ENCODE assay signal across 9 cellular contexts in genomic region chr4:3009422-3009821, GRCh38. TPM values are rescaled to one million over a fixed set of nuclear protein-coding genes. Genes with fewer than 3 reads are reported as not detected.
DNase-seq lines count a peak whose midpoint lies in the region; ATAC-seq, FAIRE-seq and TF ChIP-seq lines count a peak whose summit lies in the region.
"Had no signal": no experiment of that assay in that cellular context is flagged by ENCODE, and none has a peak within 500 bp of the region (broad histone marks: within the 10 kb centered on the region; RNA-seq: fewer than 3 reads in every experiment).

No MANE protein-coding gene starts in this region.

- H3K9me2 ChIP-seq in HCT116 (ENCODE audit: insufficient read depth) = no peaks in the 10 kb centered on the region

- H4K20me1 ChIP-seq in HCT116 (ENCODE audit: insufficient read depth) = no peaks in the 10 kb centered on the region
- H4K20me1 ChIP-seq in keratinocyte (ENCODE audit: control insufficient read depth, extremely low read depth, insufficient read depth, low read length) = no peaks in the 10 kb centered on the region

- no peaks in the 10 kb centered on the region for H3K36me3 Mint-ChIP-seq in CD4-positive, alpha-beta memory T cell
- no peaks in the 10 kb centered on the region for H3K36me3 Mint-ChIP-seq in activated B cell treated with CpG ODN at 0.5 μM for 24 hours (ENCODE audit: low read depth)

- TF ChIP-seq POLR2A in HCT116 (IDR thresholded peaks at IDR 0.05; ENCODE audit: borderline replicate concordance, extremely low read depth, insufficient read depth, insufficient read length) = no peak
- no peak for TF ChIP-seq POLR2A in Peyer's patch (IDR thresholded peaks at IDR 0.05)

- H3K9me1 ChIP-seq in keratinocyte (ENCODE audit: control insufficient read depth, extremely low read depth, insufficient read depth, low read length) = no peaks in the 10 kb centered on the region

- H2AFZ ChIP-seq in HCT116 (ENCODE audit: low read depth, low read length, poor library complexity, severe bottlenecking) = peak overlapping the region; percentile 6
- H2AFZ ChIP-seq in keratinocyte (ENCODE audit: control insufficient read depth, low read length) = peak overlapping the region; percentile 56

- no peaks in the 10 kb centered on the region for H3K9me3 ChIP-seq in CD4-positive, alpha-beta memory T cell (ENCODE audit: control insufficient read depth in 1 of 2, low read length in 2 of 2)
- H3K9me3 ChIP-seq in HCT116 (ENCODE audit: control insufficient read depth in 1 of 2, insufficient read depth in 1 of 2, low read depth in 1 of 2, low read length in 2 of 2) (no peaks in the 10 kb centered on the region), keratinocyte (ENCODE audit: control insufficient read depth, low read depth, low read length) (no peaks in the 10 kb centered on the region), Peyer's patch (no peaks in the 10 kb centered on the region)

- no peak overlapping the region for H3K4me3 Mint-ChIP-seq in CD4-positive, alpha-beta memory T cell
- H3K4me3 Mint-ChIP-seq in activated B cell treated with CpG ODN at 0.5 μM for 24 hours = no peak overlapping the region

- no peaks in the 10 kb centered on the region for H3K9me3 Mint-ChIP-seq in CD4-positive, alpha-beta memory T cell
- no peaks in the 10 kb centered on the region for H3K9me3 Mint-ChIP-seq in activated B cell treated with CpG ODN at 0.5 μM for 24 hours

- H3K79me2 ChIP-seq in HCT116 (ENCODE audit: insufficient read depth, low read length) (no peaks in the 10 kb centered on the region), keratinocyte (ENCODE audit: control insufficient read depth, insufficient read depth, low read length) (no peaks in the 10 kb centered on the region)

- no peak overlapping the region for H3K9ac ChIP-seq in HCT116 (ENCODE audit: low read length)
- H3K9ac ChIP-seq in keratinocyte (ENCODE audit: control insufficient read depth, extremely low read depth, insufficient read depth, low read length) = peak overlapping the region; percentile 82

- DNase-seq in CD4-positive, alpha-beta memory T cell = peak in 3 of 5 donors; percentile 6 to 13 (median 7)
- DNase-seq in HCT116 (ENCODE audit: low read depth, low spot score) (peak; percentile 15), activated B cell treated with CpG ODN at 0.5 μM for 24 hours (no peak), keratinocyte (ENCODE audit: low read depth, low spot score) (no peak), middle frontal gyrus (ENCODE audit: extremely low spot score, low spot score) (no peak), NOMO-1 treated with dmso at 0.1 percent for 144 hours (lab: John Stamatoyannopoulos, UW; ENCODE audit: unreplicated experiment) (no peak), Peyer's patch (no peak)

- BruUV-seq in HCT116 (replicated peaks; lab: Mats Ljungman, UMichigan) = no TSS peak

- H3K27me3 Mint-ChIP-seq in CD4-positive, alpha-beta memory T cell = peaks cover 7 to 24% of the 10 kb centered on the region in 2 donors
- no peaks in the 10 kb centered on the region for H3K27me3 Mint-ChIP-seq in activated B cell treated with CpG ODN at 0.5 μM for 24 hours

- peak; percentile 27 to 34 (median 32); a peak in 4 of 6 replicates for TF ChIP-seq CTCF in HCT116 (IDR thresholded peaks at IDR 0.05 in 2 of 3, conservative IDR thresholded peaks at IDR 0.05 in 1 of 3; ENCODE audit: borderline replicate concordance in 1 of 3, insufficient read depth in 1 of 3, low read depth in 2 of 3, low read length in 2 of 3)
- TF ChIP-seq CTCF in activated B cell treated with CpG ODN at 0.5 μM for 24 hours (IDR thresholded peaks at IDR 0.05) = no peak
- TF ChIP-seq CTCF in keratinocyte (optimal IDR thresholded peaks at IDR 0.05 in 1 of 3, IDR thresholded peaks at IDR 0.05 in 1 of 3, conservative IDR thresholded peaks at IDR 0.05 in 1 of 3; ENCODE audit: extremely low read depth in 1 of 3, insufficient read depth in 2 of 3, low read length in 3 of 3) = peak; percentile 37 to 60 (median 41)
- TF ChIP-seq CTCF in Peyer's patch (IDR thresholded peaks at IDR 0.05) = peak in 1 of 6 experiments; percentile 36

- peak; percentile 89 for ATAC-seq in HCT116
- peak; percentile 49 for ATAC-seq in activated B cell treated with CpG ODN at 0.5 μM for 24 hours (ENCODE audit: low read depth)
- no peak for ATAC-seq in GM21447 (IDR thresholded peaks at IDR 0.05; ENCODE audit: unreplicated experiment)

- no peaks in the 10 kb centered on the region for H3K4me1 Mint-ChIP-seq in CD4-positive, alpha-beta memory T cell
- H3K4me1 Mint-ChIP-seq in activated B cell treated with CpG ODN at 0.5 μM for 24 hours = no peaks in the 10 kb centered on the region

- POLR2A ChIA-PET in CD4-positive, alpha-beta memory T cell (lab: Charles Lee; ENCODE audit: partially characterized antibody) = interaction anchor here (0.6 kb wide), 1 partner anchor 1298 kb away, joined by 3 read pairs; no protein-coding TSS in a partner anchor
- POLR2A ChIA-PET in HCT116 (lab: Charles Lee) (no interaction called here), activated B cell treated with CpG ODN at 0.5 μM for 24 hours (lab: Charles Lee) (no interaction called here)

- no peaks in the 10 kb centered on the region for H3K27me3 ChIP-seq in CD4-positive, alpha-beta memory T cell (ENCODE audit: insufficient read depth, low read length)
- H3K27me3 ChIP-seq in HCT116 (ENCODE audit: insufficient read depth, low read length) (no peaks in the 10 kb centered on the region), keratinocyte (ENCODE audit: control insufficient read depth, extremely low read depth, insufficient read depth, low read length) (no peaks in the 10 kb centered on the region), Peyer's patch (no peaks in the 10 kb centered on the region)

- peak overlapping the region in 1 of 7 donors; percentile 55 for H3K27ac Mint-ChIP-seq in CD4-positive, alpha-beta memory T cell
- no peak overlapping the region for H3K27ac Mint-ChIP-seq in activated B cell treated with CpG ODN at 0.5 μM for 24 hours

- H3K4me2 ChIP-seq in HCT116 (ENCODE audit: low read length) (no peak overlapping the region), keratinocyte (ENCODE audit: control insufficient read depth, extremely low read depth, insufficient read depth, low read depth, low read length) (peak overlapping the region; percentile 84)

- no peaks in the 10 kb centered on the region for H3K36me3 ChIP-seq in CD4-positive, alpha-beta memory T cell (ENCODE audit: insufficient read depth, low read length)
- H3K36me3 ChIP-seq in HCT116 (ENCODE audit: control insufficient read depth in 1 of 2, insufficient read depth in 2 of 2, low read length in 2 of 2) (no peaks in the 10 kb centered on the region), keratinocyte (ENCODE audit: control insufficient read depth in 2 of 2, extremely low read depth in 1 of 2, insufficient read depth in 2 of 2, low read length in 2 of 2) (no peaks in the 10 kb centered on the region), Peyer's patch (no peaks in the 10 kb centered on the region)

- H3K27ac ChIP-seq in CD4-positive, alpha-beta memory T cell (ENCODE audit: low read depth, low read length) = no peak overlapping the region
- H3K27ac ChIP-seq in HCT116 (ENCODE audit: low read depth, low read length) (no peak overlapping the region), keratinocyte (ENCODE audit: control insufficient read depth, insufficient read depth, low read length) (peak overlapping the region; percentile 99), Peyer's patch (no peak overlapping the region)

- dilution Hi-C loops in keratinocyte (cut with MboI; ENCODE audit: extremely low pct_ligation_motif_present, low sequenced_read_pairs) = no loop called here

- intact Hi-C loops in CD4-positive, alpha-beta memory T cell (cut with micrococcal nuclease) = no loop called here
- intact Hi-C loops in HCT116 (cut with micrococcal nuclease) = no loop called here
- intact Hi-C loops in activated B cell treated with CpG ODN at 0.5 μM for 24 hours (cut with micrococcal nuclease) = no loop called here

- TF ChIP-seq RAD21 in HCT116 (IDR thresholded peaks at IDR 0.05; ENCODE audit: low read depth) = peak; percentile 36; the same call in 1 of the 2 replicates

- CTCF ChIA-PET in CD4-positive, alpha-beta memory T cell (lab: Charles Lee; ENCODE audit: partially characterized antibody) = interaction anchor here (0.7 kb wide), 1 partner anchor 51 kb away, joined by 3 read pairs; no protein-coding TSS in a partner anchor
- CTCF ChIA-PET in HCT116 (lab: Charles Lee) (interaction anchor here (0.5 to 1.7 kb wide), 3 partner anchors 12 to 247 kb away, joined by 3 to 4 read pairs (median 3); no protein-coding TSS in a partner anchor), activated B cell treated with CpG ODN at 0.5 μM for 24 hours (lab: Charles Lee) (interaction anchor here (2.3 kb wide), 1 partner anchor 28 kb away, joined by 12 read pairs; no protein-coding TSS in a partner anchor)

- no peak overlapping the region for H3K4me3 ChIP-seq in CD4-positive, alpha-beta memory T cell (ENCODE audit: low read length in 2 of 2)
- H3K4me3 ChIP-seq in HCT116 (replicated peaks in 1 of 2; ENCODE audit: low read depth in 1 of 2, low read length in 2 of 2) = no peak overlapping the region
- peak overlapping the region in 2 of 3 experiments; percentile 9 to 66 for H3K4me3 ChIP-seq in keratinocyte (ENCODE audit: control insufficient read depth in 2 of 3, extremely low read depth in 1 of 3, insufficient read depth in 2 of 3, low read depth in 1 of 3, low read length in 3 of 3)
- H3K4me3 ChIP-seq in Peyer's patch = no peak overlapping the region
- H3K4me3 ChIP-seq: lung had no signal

- RAD21 ChIA-PET in HCT116 (lab: Charles Lee; ENCODE audit: low non-redundant PET in 1 of 2, low total read pairs in 2 of 2, uncharacterized antibody in 2 of 2, unreplicated experiment in 2 of 2) = no interaction called here

- no peaks in the 10 kb centered on the region for H3K4me1 ChIP-seq in CD4-positive, alpha-beta memory T cell (ENCODE audit: insufficient read depth, low read length)
- peaks cover 0 to 11% of the 10 kb centered on the region in 2 experiments; a peak in 2 of 4 replicates for H3K4me1 ChIP-seq in HCT116 (ENCODE audit: control insufficient read depth in 1 of 2, insufficient read depth in 2 of 2, low read length in 2 of 2)
- H3K4me1 ChIP-seq in keratinocyte (ENCODE audit: control insufficient read depth, extremely low read depth, insufficient read depth, low read length) = peaks cover 18% of the 10 kb centered on the region
- H3K4me1 ChIP-seq in Peyer's patch = no peaks in the 10 kb centered on the region

- peak; percentile 46 for FAIRE-seq in keratinocyte (lab: Jason Lieb, UNC)

RNA-seq across cellular contexts. Expression of gene GRK4, which starts 46.1 kb away (rescaled TPM):
- 1 to 10 TPM; 2.8 to 3.2 TPM for total RNA-seq in CD4-positive, alpha-beta memory T cell
- 1 to 10 TPM in 1 of 2 donors, under 1 TPM in 1; 0.55 to 1.9 TPM for polyA plus RNA-seq in CD4-positive, alpha-beta memory T cell
- total RNA-seq in HCT116 (2021; ENCODE audit: unreplicated experiment) = 4.2 TPM
- 1.3 and 2.2 TPM in 2 replicates for polyA plus RNA-seq in HCT116 (2012)
- total RNA-seq in activated B cell treated with CpG ODN at 0.5 μM for 24 hours = 1.4 and 2.1 TPM in 2 replicates
- polyA plus RNA-seq in keratinocyte = 3.8 to 4.8 TPM (median 4.3 TPM) in 3 replicates
- 3.9 TPM for polyA plus RNA-seq in keratinocyte (2011; ENCODE audit: low read depth)
- polyA plus RNA-seq in keratinocyte (2011; cell fraction: cytosol; rRNA removed) = 4.5 and 5.3 TPM in 2 replicates
- polyA plus RNA-seq in keratinocyte (2011; cell fraction: nucleus; rRNA removed) = 6.7 and 7.2 TPM in 2 replicates
- 3.2 and 7.4 TPM in 2 replicates for polyA plus RNA-seq in keratinocyte (2012; ENCODE audit: low replicate concordance)
- 1.4 to 4.9 TPM (median 4.2 TPM) in 3 replicates for polyA minus RNA-seq in keratinocyte
- 4.2 TPM for polyA minus RNA-seq in keratinocyte (2011; cell fraction: cytosol; rRNA and poly(A)+ RNA removed)
- 2.1 and 4.0 TPM in 2 replicates for polyA minus RNA-seq in keratinocyte (2011; cell fraction: nucleus; rRNA and poly(A)+ RNA removed)
- total RNA-seq in Peyer's patch = 10 to 100 TPM in 1 of 4 donors, 1 to 10 TPM in 2, under 1 TPM in 1; 0.95 to 17.3 (median 1.5) TPM

RNA-seq across cellular contexts. Expression of gene NOP14, which starts 46.2 kb away (rescaled TPM):
- total RNA-seq in CD4-positive, alpha-beta memory T cell = 10 to 100 TPM; 41.3 to 41.4 TPM
- polyA plus RNA-seq in CD4-positive, alpha-beta memory T cell = 10 to 100 TPM in 1 of 2 donors, 1 to 10 TPM in 1; 2.6 to 35.5 TPM
- total RNA-seq in HCT116 (2021; ENCODE audit: unreplicated experiment) = 67.3 TPM
- 39.1 and 51.6 TPM in 2 replicates for polyA plus RNA-seq in HCT116 (2012)
- 56.3 and 57.3 TPM in 2 replicates for total RNA-seq in activated B cell treated with CpG ODN at 0.5 μM for 24 hours
- polyA plus RNA-seq in keratinocyte = 9.6 to 24.7 TPM (median 21.8 TPM) in 3 replicates
- polyA plus RNA-seq in keratinocyte (2011; ENCODE audit: low read depth) = 56.8 TPM
- 20.2 and 22.1 TPM in 2 replicates for polyA plus RNA-seq in keratinocyte (2011; cell fraction: cytosol; rRNA removed)
- polyA plus RNA-seq in keratinocyte (2011; cell fraction: nucleus; rRNA removed) = 24.9 and 28.4 TPM in 2 replicates
- 36.4 and 41.2 TPM in 2 replicates for polyA plus RNA-seq in keratinocyte (2012; ENCODE audit: low replicate concordance)
- 8.3 to 22.6 TPM (median 22.1 TPM) in 3 replicates for polyA minus RNA-seq in keratinocyte
- 15.3 TPM for polyA minus RNA-seq in keratinocyte (2011; cell fraction: cytosol; rRNA and poly(A)+ RNA removed)
- polyA minus RNA-seq in keratinocyte (2011; cell fraction: nucleus; rRNA and poly(A)+ RNA removed) = 12.2 and 17.5 TPM in 2 replicates
- total RNA-seq in Peyer's patch = 10 to 100 TPM; 13.0 to 76.7 (median 18.6) TPM

Comparison
In these comparisons a context has a peak if more than half of its experiments do, and no peak if none do; other contexts are left out.
1. DNase-seq: peak in CD4-positive, alpha-beta memory T cell (3 of 5) and HCT116 (single experiment); none in activated B cell treated with CpG ODN at 0.5 μM for 24 hours (single experiment), keratinocyte (single experiment), middle frontal gyrus (single experiment), NOMO-1 treated with dmso at 0.1 percent for 144 hours (single experiment) and Peyer's patch (0 of 3).
2. H3K4me3 ChIP-seq: peak in keratinocyte (2 of 3); none in CD4-positive, alpha-beta memory T cell (0 of 2), HCT116 (0 of 2) and Peyer's patch (0 of 4).